Comparison of ENCODE assay signal across 8 cellular contexts in the genomic region with DNA sequence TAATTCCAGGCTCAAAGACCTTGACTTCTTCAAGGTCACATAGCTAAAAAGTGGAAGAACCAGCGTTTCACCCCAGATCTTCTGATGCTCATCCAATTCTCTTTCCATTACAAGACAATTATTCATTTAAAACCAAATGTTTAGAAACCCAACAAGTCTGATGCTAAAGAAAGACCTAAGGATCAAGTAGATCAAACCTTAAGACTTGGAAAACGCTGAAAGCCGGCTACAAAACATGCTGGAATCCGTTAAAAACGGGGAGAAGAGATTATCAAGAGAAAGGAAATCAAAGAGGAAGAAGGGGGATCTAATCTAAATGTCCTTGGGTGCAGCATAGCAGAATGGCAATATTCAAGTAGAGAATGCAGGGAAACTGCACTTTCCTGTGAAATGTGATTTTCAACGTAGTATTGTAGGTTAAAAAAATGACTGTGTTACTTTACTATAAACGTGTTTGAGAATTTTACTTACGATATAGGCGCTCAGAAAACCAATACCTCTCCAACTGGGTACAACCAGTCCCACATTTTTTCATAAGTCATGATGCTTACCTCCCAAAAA. TPM values are rescaled to one million over a fixed set of nuclear protein-coding genes. Genes with fewer than 3 reads are reported as not detected.
DNase-seq lines count a peak whose midpoint lies in the region; ATAC-seq, FAIRE-seq and TF ChIP-seq lines count a peak whose summit lies in the region.

No MANE protein-coding gene starts in this region.

- no peak overlapping the region for H3K27ac Mint-ChIP-seq in T-helper 2 cell treated with Interferon-gamma antibody and Interleukin-4, amounts not matched to agents 5 μg/mL and 100 μg/mL, for 36 hours
- peak overlapping the region; percentile 75 for H3K27ac Mint-ChIP-seq in activated naive CD8-positive, alpha-beta T cell

- H3K36me3 ChIP-seq in keratinocyte (ENCODE audit: control insufficient read depth in 2 of 2, extremely low read depth in 1 of 2, insufficient read depth in 2 of 2, low read length in 2 of 2) (peaks cover 0 to 4% of the 10 kb centered on the region in 2 experiments), subcutaneous abdominal adipose tissue (ENCODE audit: control insufficient read depth in 5 of 5, insufficient read depth in 5 of 5, low read length in 5 of 5) (no peaks in the 10 kb centered on the region)

- H3K4me3 ChIP-seq in keratinocyte (ENCODE audit: control insufficient read depth in 2 of 3, extremely low read depth in 1 of 3, insufficient read depth in 2 of 3, low read depth in 1 of 3, low read length in 3 of 3) (peak overlapping the region; percentile 75 to 89 (median 88)), subcutaneous abdominal adipose tissue (ENCODE audit: low read depth in 1 of 5, low read length in 5 of 5) (peak overlapping the region in 4 of 5 donors; percentile 64 to 75 (median 72))

- peak overlapping the region; percentile 89 for H3K4me3 Mint-ChIP-seq in T-helper 2 cell treated with Interferon-gamma antibody and Interleukin-4, amounts not matched to agents 5 μg/mL and 100 μg/mL, for 36 hours
- peak overlapping the region; percentile 89 for H3K4me3 Mint-ChIP-seq in activated naive CD8-positive, alpha-beta T cell

- H3K9me3 Mint-ChIP-seq in T-helper 2 cell treated with Interferon-gamma antibody and Interleukin-4, amounts not matched to agents 5 μg/mL and 100 μg/mL, for 36 hours, result no peaks in the 10 kb centered on the region
- no peaks in the 10 kb centered on the region for H3K9me3 Mint-ChIP-seq in activated naive CD8-positive, alpha-beta T cell (ENCODE audit: low read depth)

- H3K4me2 ChIP-seq in keratinocyte (ENCODE audit: control insufficient read depth, extremely low read depth, insufficient read depth, low read depth, low read length), result peak overlapping the region; percentile 93

- no peaks in the 10 kb centered on the region for H3K36me3 Mint-ChIP-seq in T-helper 2 cell treated with Interferon-gamma antibody and Interleukin-4, amounts not matched to agents 5 μg/mL and 100 μg/mL, for 36 hours (ENCODE audit: low read depth)
- peaks cover 2% of the 10 kb centered on the region for H3K36me3 Mint-ChIP-seq in activated naive CD8-positive, alpha-beta T cell

- H3K4me1 ChIP-seq in keratinocyte (ENCODE audit: control insufficient read depth, extremely low read depth, insufficient read depth, low read length) (peaks cover 23% of the 10 kb centered on the region), subcutaneous abdominal adipose tissue (ENCODE audit: control insufficient read depth in 5 of 5, insufficient read depth in 5 of 5, low read length in 5 of 5) (peaks cover 0 to 24% (median 17%) of the 10 kb centered on the region in 5 donors)

- H3K9ac ChIP-seq in keratinocyte (ENCODE audit: control insufficient read depth, extremely low read depth, insufficient read depth, low read length) (peak overlapping the region; percentile 73), subcutaneous abdominal adipose tissue (ENCODE audit: low read length in 5 of 5) (peak overlapping the region in 4 of 5 donors; percentile 15 to 75 (median 68))

- FAIRE-seq in keratinocyte (lab: Jason Lieb, UNC), result peak; percentile 48

- peaks cover 34% of the 10 kb centered on the region for H3K79me2 ChIP-seq in keratinocyte (ENCODE audit: control insufficient read depth, insufficient read depth, low read length)

- no peak for DNase-seq in T-helper 2 cell treated with Interferon-gamma antibody and Interleukin-4, amounts not matched to agents 5 μg/mL and 100 μg/mL, for 36 hours (ENCODE audit: low spot score)
- no peak for DNase-seq in T-helper 2 cell
- no peak for DNase-seq in keratinocyte (ENCODE audit: low read depth, low spot score)
- DNase-seq in central memory CD4-positive, alpha-beta T cell, result no peak
- no peak for DNase-seq in AG08396 (ENCODE audit: low spot score)

- no peaks in the 10 kb centered on the region for H3K9me1 ChIP-seq in keratinocyte (ENCODE audit: control insufficient read depth, extremely low read depth, insufficient read depth, low read length)

- H3K27ac ChIP-seq in keratinocyte (ENCODE audit: control insufficient read depth, insufficient read depth, low read length), result peak overlapping the region; percentile 36
- H3K27ac ChIP-seq in subcutaneous abdominal adipose tissue (ENCODE audit: low read depth, low read length), result no peak overlapping the region

- H3K27me3 ChIP-seq in keratinocyte (ENCODE audit: control insufficient read depth, extremely low read depth, insufficient read depth, low read length), result no peaks in the 10 kb centered on the region
- H3K27me3 ChIP-seq in subcutaneous abdominal adipose tissue (ENCODE audit: control insufficient read depth in 5 of 5, insufficient read depth in 4 of 5, low read length in 5 of 5), result peaks cover 0 to 13% (median 0%) of the 10 kb centered on the region in 5 donors

- no peak for TF ChIP-seq CTCF in keratinocyte (optimal IDR thresholded peaks at IDR 0.05 in 1 of 3, IDR thresholded peaks at IDR 0.05 in 1 of 3, conservative IDR thresholded peaks at IDR 0.05 in 1 of 3; ENCODE audit: extremely low read depth in 1 of 3, insufficient read depth in 2 of 3, low read length in 3 of 3)

- dilution Hi-C loops in keratinocyte (cut with MboI; ENCODE audit: extremely low pct_ligation_motif_present, low sequenced_read_pairs), result no loop called here

- H3K4me1 Mint-ChIP-seq in T-helper 2 cell treated with Interferon-gamma antibody and Interleukin-4, amounts not matched to agents 5 μg/mL and 100 μg/mL, for 36 hours (ENCODE audit: low read depth), result peaks cover 11% of the 10 kb centered on the region
- peaks cover 15% of the 10 kb centered on the region for H3K4me1 Mint-ChIP-seq in activated naive CD8-positive, alpha-beta T cell (ENCODE audit: low read depth)

- ATAC-seq in HG02678 (IDR thresholded peaks at IDR 0.05; ENCODE audit: unreplicated experiment), result no peak

- peaks cover 26% of the 10 kb centered on the region for H3K27me3 Mint-ChIP-seq in T-helper 2 cell treated with Interferon-gamma antibody and Interleukin-4, amounts not matched to agents 5 μg/mL and 100 μg/mL, for 36 hours (ENCODE audit: low read depth)
- no peaks in the 10 kb centered on the region for H3K27me3 Mint-ChIP-seq in activated naive CD8-positive, alpha-beta T cell

- H3K9me3 ChIP-seq in keratinocyte (ENCODE audit: control insufficient read depth, low read depth, low read length) (no peaks in the 10 kb centered on the region), subcutaneous abdominal adipose tissue (ENCODE audit: control insufficient read depth in 5 of 5, low read length in 5 of 5) (no peaks in the 10 kb centered on the region)

- no peaks in the 10 kb centered on the region for H4K20me1 ChIP-seq in keratinocyte (ENCODE audit: control insufficient read depth, extremely low read depth, insufficient read depth, low read length)

- H2AFZ ChIP-seq in keratinocyte (ENCODE audit: control insufficient read depth, low read length), result no peak overlapping the region

RNA-seq across cellular contexts. Expression of a gene that starts 1.3 kb away (rescaled TPM):
- 5.8 to 7.7 TPM (median 6.6 TPM) in 3 replicates for polyA plus RNA-seq in keratinocyte
- polyA plus RNA-seq in keratinocyte (2011; ENCODE audit: low read depth), result 38.4 TPM
- polyA plus RNA-seq in keratinocyte (2011; cell fraction: cytosol; rRNA removed), result 5.1 and 5.3 TPM in 2 replicates
- 22.3 and 26.6 TPM in 2 replicates for polyA plus RNA-seq in keratinocyte (2011; cell fraction: nucleus; rRNA removed)
- 7.5 and 13.0 TPM in 2 replicates for polyA plus RNA-seq in keratinocyte (2012; ENCODE audit: low replicate concordance)
- 16.2 to 31.2 TPM (median 24.2 TPM) in 3 replicates for polyA minus RNA-seq in keratinocyte
- 5.0 TPM for polyA minus RNA-seq in keratinocyte (2011; cell fraction: cytosol; rRNA and poly(A)+ RNA removed)
- 15.7 and 23.7 TPM in 2 replicates for polyA minus RNA-seq in keratinocyte (2011; cell fraction: nucleus; rRNA and poly(A)+ RNA removed)
